2 cellular contexts compared by ENCODE assay signal in the genomic region with DNA sequence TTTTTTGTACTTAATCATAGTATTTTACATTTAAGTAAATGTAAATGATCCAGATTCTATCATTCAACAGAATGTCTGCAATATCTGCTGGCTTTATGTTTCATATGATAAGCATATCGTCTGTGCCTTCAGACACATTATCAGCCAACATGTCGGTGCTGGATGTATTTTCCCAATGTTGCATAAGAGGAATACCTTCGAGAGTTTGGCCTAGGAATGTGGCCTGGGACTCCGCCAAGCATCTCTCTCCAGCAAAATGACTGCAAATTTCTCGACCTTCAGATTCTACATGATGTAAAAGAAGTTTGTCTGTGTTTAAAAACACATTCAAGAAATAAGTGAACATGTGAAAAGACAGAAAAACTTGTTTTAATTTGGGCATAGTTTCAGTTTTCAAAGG.
TF ChIP-seq lines count a peak whose summit lies in the region.

No MANE protein-coding gene starts in this region.

TF ChIP-seq in SK-N-SH, 30 proteins besides CTCF, POLR2A, EP300 and RAD21 (continued from another document):
- TF ChIP-seq RFX5 (IDR thresholded peaks at IDR 0.05; ENCODE audit: low read length) (no peak), GATA2 (CRISPR knock-in tag; IDR thresholded peaks at IDR 0.05) (no peak), RXRA (IDR thresholded peaks at IDR 0.05; ENCODE audit: borderline replicate concordance, low read depth) (no peak), TAF1 (IDR thresholded peaks at IDR 0.05; ENCODE audit: borderline replicate concordance, low read depth, low read length) (no peak), NFIC (IDR thresholded peaks at IDR 0.05; ENCODE audit: borderline replicate concordance) (no peak), GABPA (IDR thresholded peaks at IDR 0.05; ENCODE audit: low read depth) (no peak), FOXJ3 (CRISPR knock-in tag; IDR thresholded peaks at IDR 0.05) (no peak), JUND (IDR thresholded peaks at IDR 0.05) (no peak)
- TF ChIP-seq, protein P1, sequence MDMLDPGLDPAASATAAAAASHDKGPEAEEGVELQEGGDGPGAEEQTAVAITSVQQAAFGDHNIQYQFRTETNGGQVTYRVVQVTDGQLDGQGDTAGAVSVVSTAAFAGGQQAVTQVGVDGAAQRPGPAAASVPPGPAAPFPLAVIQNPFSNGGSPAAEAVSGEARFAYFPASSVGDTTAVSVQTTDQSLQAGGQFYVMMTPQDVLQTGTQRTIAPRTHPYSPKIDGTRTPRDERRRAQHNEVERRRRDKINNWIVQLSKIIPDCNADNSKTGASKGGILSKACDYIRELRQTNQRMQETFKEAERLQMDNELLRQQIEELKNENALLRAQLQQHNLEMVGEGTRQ (IDR thresholded peaks at IDR 0.05; ENCODE audit: borderline replicate concordance, low read depth, low read length): no peak

TF ChIP-seq in WTC11, 78 proteins besides CTCF, POLR2A, EP300 and RAD21 (continued from another document):
- TF ChIP-seq, protein P2, sequence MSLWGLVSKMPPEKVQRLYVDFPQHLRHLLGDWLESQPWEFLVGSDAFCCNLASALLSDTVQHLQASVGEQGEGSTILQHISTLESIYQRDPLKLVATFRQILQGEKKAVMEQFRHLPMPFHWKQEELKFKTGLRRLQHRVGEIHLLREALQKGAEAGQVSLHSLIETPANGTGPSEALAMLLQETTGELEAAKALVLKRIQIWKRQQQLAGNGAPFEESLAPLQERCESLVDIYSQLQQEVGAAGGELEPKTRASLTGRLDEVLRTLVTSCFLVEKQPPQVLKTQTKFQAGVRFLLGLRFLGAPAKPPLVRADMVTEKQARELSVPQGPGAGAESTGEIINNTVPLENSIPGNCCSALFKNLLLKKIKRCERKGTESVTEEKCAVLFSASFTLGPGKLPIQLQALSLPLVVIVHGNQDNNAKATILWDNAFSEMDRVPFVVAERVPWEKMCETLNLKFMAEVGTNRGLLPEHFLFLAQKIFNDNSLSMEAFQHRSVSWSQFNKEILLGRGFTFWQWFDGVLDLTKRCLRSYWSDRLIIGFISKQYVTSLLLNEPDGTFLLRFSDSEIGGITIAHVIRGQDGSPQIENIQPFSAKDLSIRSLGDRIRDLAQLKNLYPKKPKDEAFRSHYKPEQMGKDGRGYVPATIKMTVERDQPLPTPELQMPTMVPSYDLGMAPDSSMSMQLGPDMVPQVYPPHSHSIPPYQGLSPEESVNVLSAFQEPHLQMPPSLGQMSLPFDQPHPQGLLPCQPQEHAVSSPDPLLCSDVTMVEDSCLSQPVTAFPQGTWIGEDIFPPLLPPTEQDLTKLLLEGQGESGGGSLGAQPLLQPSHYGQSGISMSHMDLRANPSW (CRISPR knock-in tag; conservative IDR thresholded peaks at IDR 0.05; ENCODE audit: low read depth): no peak
- TF ChIP-seq NR2C2 (CRISPR knock-in tag; IDR thresholded peaks at IDR 0.05): no peak
- TF ChIP-seq, protein P3, sequence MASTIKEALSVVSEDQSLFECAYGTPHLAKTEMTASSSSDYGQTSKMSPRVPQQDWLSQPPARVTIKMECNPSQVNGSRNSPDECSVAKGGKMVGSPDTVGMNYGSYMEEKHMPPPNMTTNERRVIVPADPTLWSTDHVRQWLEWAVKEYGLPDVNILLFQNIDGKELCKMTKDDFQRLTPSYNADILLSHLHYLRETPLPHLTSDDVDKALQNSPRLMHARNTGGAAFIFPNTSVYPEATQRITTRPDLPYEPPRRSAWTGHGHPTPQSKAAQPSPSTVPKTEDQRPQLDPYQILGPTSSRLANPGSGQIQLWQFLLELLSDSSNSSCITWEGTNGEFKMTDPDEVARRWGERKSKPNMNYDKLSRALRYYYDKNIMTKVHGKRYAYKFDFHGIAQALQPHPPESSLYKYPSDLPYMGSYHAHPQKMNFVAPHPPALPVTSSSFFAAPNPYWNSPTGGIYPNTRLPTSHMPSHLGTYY (CRISPR knock-in tag; IDR thresholded peaks at IDR 0.05): no peak
